ENCODE assay signal across 8 cellular contexts in genomic region chr14:70641548-70642312, GRCh38. TPM values are rescaled to one million over a fixed set of nuclear protein-coding genes. Genes with fewer than 3 reads are reported as not detected.
DNase-seq lines count a peak whose midpoint lies in the region; ATAC-seq and TF ChIP-seq lines count a peak whose summit lies in the region.

Gene TTC9 (plus strand): TSS chr14:70641916. CDS start chr14:70642130, 214 bp downstream.

- peak within 1 kb of the TSS; percentile 64 to 83 (median 72) for H3K9ac ChIP-seq in BLaER1 treated with 17β-estradiol and CSF1 and Interleukin-3, amounts not matched to agents 10 nM and 100 nM
- H3K9ac ChIP-seq in SU-DHL-6 (ENCODE audit: low read length) (peak within 1 kb of the TSS; percentile 100), colonic mucosa (ENCODE audit: low read depth in 2 of 2, low read length in 2 of 2) (peak within 1 kb of the TSS; percentile 40 to 65)

- DNase-seq in colonic mucosa (peak; percentile 35), lower lobe of right lung (peak; percentile 50), HCEC 1CT (no peak)

- H2AFZ ChIP-seq in SU-DHL-6 (ENCODE audit: low read depth, low read length, severe bottlenecking): no peak within 1 kb of the TSS

- peaks cover 10 to 44% (median 24%) of the 10 kb centered on the region in 10 experiments; a peak in 18 of 20 replicates for H3K4me1 ChIP-seq in BLaER1 treated with 17β-estradiol and CSF1 and Interleukin-3, amounts not matched to agents 10 nM and 100 nM
- H3K4me1 ChIP-seq in colonic mucosa (peaks cover 4% of the 10 kb centered on the region), lower lobe of right lung (peaks cover 23% of the 10 kb centered on the region), thymus (ENCODE audit: control insufficient read depth, insufficient read depth, low read length) (peaks cover 24% of the 10 kb centered on the region)

- H3K27ac ChIP-seq in BLaER1 treated with 17β-estradiol and CSF1 and Interleukin-3, amounts not matched to agents 10 nM and 100 nM: peak within 1 kb of the TSS in 9 of 11 experiments; percentile 12 to 65 (median 38); a peak in 12 of 22 replicates
- H3K27ac ChIP-seq in SU-DHL-6 (ENCODE audit: low read depth, low read length) (peak within 1 kb of the TSS; percentile 96), colonic mucosa (no peak within 1 kb of the TSS), lower lobe of right lung (peak within 1 kb of the TSS; percentile 64), thymus (ENCODE audit: low read depth) (peak within 1 kb of the TSS; percentile 84)

- H3F3A ChIP-seq in SU-DHL-6 (ENCODE audit: insufficient read depth): peaks cover 17% of the 10 kb centered on the region

- peaks cover 48 to 63% (median 53%) of the 10 kb centered on the region in 11 experiments for H3K27me3 ChIP-seq in BLaER1 treated with 17β-estradiol and CSF1 and Interleukin-3, amounts not matched to agents 10 nM and 100 nM
- H3K27me3 ChIP-seq in SU-DHL-6 (ENCODE audit: low read length): no peaks in the 10 kb centered on the region
- peaks cover 8% of the 10 kb centered on the region for H3K27me3 ChIP-seq in colonic mucosa
- H3K27me3 ChIP-seq in lower lobe of right lung (ENCODE audit: low read depth): peaks cover 11% of the 10 kb centered on the region
- no peaks in the 10 kb centered on the region for H3K27me3 ChIP-seq in thymus (ENCODE audit: control insufficient read depth, insufficient read depth)

- under 1% methylated on average over 106 of the region's 106 CpGs for whole genome bisulfite sequencing in thymus

- H3K9me3 ChIP-seq in BLaER1 treated with 17β-estradiol and CSF1 and Interleukin-3, amounts not matched to agents 10 nM and 100 nM (replicated peaks in 1 of 11): peaks cover 0 to under 1% (median 0%) of the 10 kb centered on the region in 11 experiments; a peak in 2 of 22 replicates
- H3K9me3 ChIP-seq in SU-DHL-6 (ENCODE audit: insufficient read depth, low read length): no peaks in the 10 kb centered on the region
- no peaks in the 10 kb centered on the region for H3K9me3 ChIP-seq in colonic mucosa
- no peaks in the 10 kb centered on the region for H3K9me3 ChIP-seq in lower lobe of right lung
- H3K9me3 ChIP-seq in thymus (ENCODE audit: control insufficient read depth): peaks cover 1% of the 10 kb centered on the region

- TF ChIP-seq CTCF in SU-DHL-6 (IDR thresholded peaks at IDR 0.05; ENCODE audit: insufficient read depth, low read length, poor library complexity, severe bottlenecking): no peak
- TF ChIP-seq CTCF in colonic mucosa (IDR thresholded peaks at IDR 0.05): no peak
- no peak for TF ChIP-seq CTCF in lower lobe of right lung (IDR thresholded peaks at IDR 0.05)

- intact Hi-C loops in colonic mucosa (cut with DNase I): no loop called here
- intact Hi-C loops in lower lobe of right lung (cut with DNase I): no loop called here

- H3K9me2 ChIP-seq in SU-DHL-6 (replicated peaks; ENCODE audit: insufficient read depth, low read length): no peaks in the 10 kb centered on the region

- peak within 1 kb of the TSS; percentile 89 to 100 (median 97) for H3K4me2 ChIP-seq in BLaER1 treated with 17β-estradiol and CSF1 and Interleukin-3, amounts not matched to agents 10 nM and 100 nM
- H3K4me2 ChIP-seq in SU-DHL-6 (ENCODE audit: low read depth, low read length, poor library complexity, severe bottlenecking): peak within 1 kb of the TSS; percentile 96

- peak within 1 kb of the TSS; percentile 70 to 90 (median 79) for H3K4me3 ChIP-seq in BLaER1 treated with 17β-estradiol and CSF1 and Interleukin-3, amounts not matched to agents 10 nM and 100 nM
- H3K4me3 ChIP-seq in SU-DHL-6 (ENCODE audit: insufficient read depth, low read length, poor library complexity, severe bottlenecking) (peak within 1 kb of the TSS; percentile 84), colonic mucosa (peak within 1 kb of the TSS; percentile 55), lower lobe of right lung (peak within 1 kb of the TSS; percentile 85), thymus (ENCODE audit: low read length) (peak within 1 kb of the TSS; percentile 68)

- H4K20me1 ChIP-seq in BLaER1 treated with 17β-estradiol and CSF1 and Interleukin-3, amounts not matched to agents 10 nM and 100 nM: peaks cover 0 to 8% (median 0%) of the 10 kb centered on the region in 11 experiments; a peak in 1 of 22 replicates
- H4K20me1 ChIP-seq in SU-DHL-6 (ENCODE audit: low read depth, low read length): no peaks in the 10 kb centered on the region

- peaks cover 88% of the 10 kb centered on the region for H3K79me2 ChIP-seq in SU-DHL-6 (ENCODE audit: insufficient read depth, low read length)

- ATAC-seq in GM21529 (IDR thresholded peaks at IDR 0.05; ENCODE audit: unreplicated experiment) (peak; percentile 17), lower lobe of right lung (peak; percentile 78 to 87), HG02571 (IDR thresholded peaks at IDR 0.05; ENCODE audit: unreplicated experiment) (no peak)

- no peaks in the 10 kb centered on the region for H3K36me3 ChIP-seq in BLaER1 treated with 17β-estradiol and CSF1 and Interleukin-3, amounts not matched to agents 10 nM and 100 nM
- H3K36me3 ChIP-seq in SU-DHL-6 (ENCODE audit: low read length) (peaks cover 15% of the 10 kb centered on the region), colonic mucosa (no peaks in the 10 kb centered on the region), lower lobe of right lung (no peaks in the 10 kb centered on the region), thymus (ENCODE audit: control insufficient read depth, insufficient read depth) (no peaks in the 10 kb centered on the region)

RNA-seq across cellular contexts. Expression of gene TTC9, which starts in this region (rescaled TPM):
- total RNA-seq in colonic mucosa (under 1 TPM; 0.66 to 0.82 TPM), lower lobe of right lung (5.5 TPM)
- 6.1 TPM for polyA plus RNA-seq in thymus

Comparison
In these comparisons a context has a peak if more than half of its experiments do, and no peak if none do; other contexts are left out.
1. Peak in DNase-seq, H3K4me3 ChIP-seq and H3K9ac ChIP-seq in colonic mucosa; RNA of the gene not detected or under 1 TPM.